In the genomic region with DNA sequence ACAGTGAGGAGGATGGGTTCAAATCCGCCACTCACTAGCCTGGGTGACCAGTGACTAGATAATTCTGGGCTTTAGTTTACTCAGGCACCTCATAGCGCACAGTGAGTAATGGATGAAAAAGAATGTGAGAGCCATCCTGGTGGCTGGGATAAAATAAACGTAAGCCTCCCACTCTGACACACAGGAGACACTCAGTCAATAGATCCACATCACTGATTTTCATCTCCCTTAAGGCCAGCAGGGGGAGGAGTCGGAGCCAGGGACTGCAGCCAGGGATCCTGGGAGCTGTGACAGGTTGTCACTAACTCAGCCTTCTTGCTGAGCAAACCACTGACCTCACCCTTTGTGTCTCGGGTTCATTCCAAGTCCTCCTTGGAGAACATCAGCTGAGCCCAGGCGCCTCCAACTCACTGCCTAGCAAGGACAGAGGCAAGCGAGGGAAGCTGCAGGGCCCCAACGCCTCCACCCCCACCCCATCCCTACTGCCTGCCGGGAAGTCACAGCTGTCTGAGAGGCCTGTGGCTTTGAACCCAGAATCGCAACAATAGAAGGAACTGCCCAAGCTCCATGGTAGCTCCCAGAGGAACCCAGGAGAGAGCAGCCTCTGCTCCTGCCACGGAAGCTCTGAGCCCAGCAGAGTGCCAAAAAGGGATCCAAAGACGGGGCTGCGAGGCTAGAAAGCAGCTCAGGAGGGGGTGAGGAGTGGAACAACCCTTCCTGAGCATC, we compare ENCODE assay signal across 8 cellular contexts. TPM values are rescaled to one million over a fixed set of nuclear protein-coding genes. Genes with fewer than 3 reads are reported as not detected.
DNase-seq lines count a peak whose midpoint lies in the region; ATAC-seq and TF ChIP-seq lines count a peak whose summit lies in the region.

No MANE protein-coding gene starts in this region.

- H3K4me2 ChIP-seq in neural cell (ENCODE audit: low read length): no peak overlapping the region

- H3K9me3 Mint-ChIP-seq in Caco-2 (ENCODE audit: unreplicated experiment): no peaks in the 10 kb centered on the region

- POLR2A ChIA-PET in Caco-2 (lab: Charles Lee): interaction anchor here (1.0 to 1.8 kb wide), 6 partner anchors 22 to 58 kb away, joined by 3 to 12 read pairs (median 7); partner anchors contain the start of genes RNU4-1 and RPLP0

- TF ChIP-seq CTCF in Caco-2 (IDR thresholded peaks at IDR 0.05; ENCODE audit: insufficient read depth in 1 of 2, low read depth in 1 of 2, low read length in 1 of 2, severe bottlenecking in 1 of 2, unreplicated experiment in 1 of 2) (peak; percentile 51 to 69), fibroblast of pulmonary artery (IDR thresholded peaks at IDR 0.05; ENCODE audit: low read length, missing control alignments) (peak; percentile 39), neural cell (IDR thresholded peaks at IDR 0.05; ENCODE audit: poor library complexity, severe bottlenecking) (peak; percentile 60)

- intact Hi-C loops in Caco-2 (cut with micrococcal nuclease; ENCODE audit: unreplicated experiment): no loop called here

- H3K4me1 Mint-ChIP-seq in Caco-2 (ENCODE audit: low read depth, unreplicated experiment): peaks cover 63% of the 10 kb centered on the region
- H3K4me1 Mint-ChIP-seq in T-helper 17 cell: peaks cover 60% of the 10 kb centered on the region

- BruUV-seq in Caco-2 (replicated peaks; lab: Mats Ljungman, UMichigan): no TSS peak

- peak; percentile 24 for TF ChIP-seq EP300 in neural cell (conservative IDR thresholded peaks at IDR 0.05; ENCODE audit: poor library complexity, severe bottlenecking)

- H3K36me3 ChIP-seq in Caco-2 (ENCODE audit: control insufficient read depth, insufficient read depth, low read length) (no peaks in the 10 kb centered on the region), neural cell (ENCODE audit: insufficient read depth, low read length) (no peaks in the 10 kb centered on the region)

- H3K36me3 Mint-ChIP-seq in Caco-2 (ENCODE audit: insufficient read depth, unreplicated experiment) (peaks cover 57% of the 10 kb centered on the region), T-helper 17 cell (ENCODE audit: low read depth) (no peaks in the 10 kb centered on the region)

- H3K27me3 ChIP-seq in Caco-2 (replicated peaks; ENCODE audit: control insufficient read depth, insufficient read depth, low read length) (no peaks in the 10 kb centered on the region), neural cell (ENCODE audit: insufficient read depth, low read depth, low read length) (no peaks in the 10 kb centered on the region)

- no peaks in the 10 kb centered on the region for H3K9me3 ChIP-seq in Caco-2
- no peaks in the 10 kb centered on the region for H3K9me3 ChIP-seq in T-helper 17 cell (ENCODE audit: control insufficient read depth, low read length, poor library complexity, severe bottlenecking)
- no peaks in the 10 kb centered on the region for H3K9me3 ChIP-seq in neural cell (ENCODE audit: low read length)

- H3K27ac Mint-ChIP-seq in Caco-2 (ENCODE audit: unreplicated experiment) (peak overlapping the region; percentile 71), T-helper 17 cell (peak overlapping the region; percentile 93)

- no peak for ATAC-seq in T-helper 17 cell
- ATAC-seq in HG02571 (IDR thresholded peaks at IDR 0.05; ENCODE audit: unreplicated experiment): no peak
- ATAC-seq in HG03457 (IDR thresholded peaks at IDR 0.05; ENCODE audit: unreplicated experiment): no peak

- H3K9me2 ChIP-seq in neural cell (ENCODE audit: insufficient read depth, low read length): no peaks in the 10 kb centered on the region

- H4K20me1 ChIP-seq in neural cell (ENCODE audit: insufficient read depth): no peaks in the 10 kb centered on the region

- peak overlapping the region; percentile 83 for H3K27ac ChIP-seq in neural cell (ENCODE audit: low read length)

- H3K4me3 ChIP-seq in Caco-2 (ENCODE audit: low read depth, low read length) (no peak overlapping the region), fibroblast of pulmonary artery (replicated peaks; ENCODE audit: low read depth, low read length) (peak overlapping the region; percentile 10), neural cell (ENCODE audit: low read length) (no peak overlapping the region)

- peaks cover 82% of the 10 kb centered on the region for H3K4me1 ChIP-seq in Caco-2

- H3K27me3 Mint-ChIP-seq in Caco-2 (ENCODE audit: insufficient read depth, unreplicated experiment) (no peaks in the 10 kb centered on the region), T-helper 17 cell (no peaks in the 10 kb centered on the region)

- no peak overlapping the region for H2AFZ ChIP-seq in neural cell (ENCODE audit: low read depth, low read length)

- no peaks in the 10 kb centered on the region for H3K79me2 ChIP-seq in neural cell (replicated peaks; ENCODE audit: insufficient read depth, low read length)

- CTCF ChIA-PET in Caco-2 (lab: Charles Lee): interaction anchor here (0.5 to 6.7 kb wide), 15 partner anchors 8 to 401 kb away, joined by 3 to 73 read pairs (median 4); partner anchors contain the start of genes PXN, RNU4-2, RPLP0 and SIRT4

- H3K4me3 Mint-ChIP-seq in Caco-2 (ENCODE audit: unreplicated experiment) (no peak overlapping the region), T-helper 17 cell (no peak overlapping the region)

- peak overlapping the region; percentile 60 for H3K9ac ChIP-seq in neural cell (ENCODE audit: low read length)

- peak; percentile 41 for TF ChIP-seq RAD21 in neural cell (conservative IDR thresholded peaks at IDR 0.05)

- H3F3A ChIP-seq in neural cell (ENCODE audit: insufficient read depth, low read length, poor library complexity, severe bottlenecking): no peaks in the 10 kb centered on the region

- DNase-seq in Caco-2: peak; percentile 82 to 83
- peak; percentile 73 for DNase-seq in HuH-7.5 (ENCODE audit: low spot score)
- DNase-seq in T-helper 17 cell: no peak
- peak; percentile 96 for DNase-seq in fibroblast of pulmonary artery (ENCODE audit: low read depth)
- no peak for DNase-seq in GM19238 (ENCODE audit: insufficient read length, low spot score)

TF ChIP-seq in neural cell, 6 proteins besides CTCF, POLR2A, EP300 and RAD21:
- TF ChIP-seq POLR2AphosphoS5 (IDR thresholded peaks at IDR 0.05) (peak; percentile 34), SMC3 (conservative IDR thresholded peaks at IDR 0.05; ENCODE audit: poor library complexity) (peak; percentile 50), EZH2 (IDR thresholded peaks at IDR 0.05; ENCODE audit: borderline replicate concordance, insufficient read depth, low read length, poor library complexity, severe bottlenecking) (no peak), TAF1 (IDR thresholded peaks at IDR 0.05; ENCODE audit: low read depth) (no peak), MXI1 (conservative IDR thresholded peaks at IDR 0.05; ENCODE audit: poor library complexity, severe bottlenecking) (no peak)
- TF ChIP-seq, protein P1, sequence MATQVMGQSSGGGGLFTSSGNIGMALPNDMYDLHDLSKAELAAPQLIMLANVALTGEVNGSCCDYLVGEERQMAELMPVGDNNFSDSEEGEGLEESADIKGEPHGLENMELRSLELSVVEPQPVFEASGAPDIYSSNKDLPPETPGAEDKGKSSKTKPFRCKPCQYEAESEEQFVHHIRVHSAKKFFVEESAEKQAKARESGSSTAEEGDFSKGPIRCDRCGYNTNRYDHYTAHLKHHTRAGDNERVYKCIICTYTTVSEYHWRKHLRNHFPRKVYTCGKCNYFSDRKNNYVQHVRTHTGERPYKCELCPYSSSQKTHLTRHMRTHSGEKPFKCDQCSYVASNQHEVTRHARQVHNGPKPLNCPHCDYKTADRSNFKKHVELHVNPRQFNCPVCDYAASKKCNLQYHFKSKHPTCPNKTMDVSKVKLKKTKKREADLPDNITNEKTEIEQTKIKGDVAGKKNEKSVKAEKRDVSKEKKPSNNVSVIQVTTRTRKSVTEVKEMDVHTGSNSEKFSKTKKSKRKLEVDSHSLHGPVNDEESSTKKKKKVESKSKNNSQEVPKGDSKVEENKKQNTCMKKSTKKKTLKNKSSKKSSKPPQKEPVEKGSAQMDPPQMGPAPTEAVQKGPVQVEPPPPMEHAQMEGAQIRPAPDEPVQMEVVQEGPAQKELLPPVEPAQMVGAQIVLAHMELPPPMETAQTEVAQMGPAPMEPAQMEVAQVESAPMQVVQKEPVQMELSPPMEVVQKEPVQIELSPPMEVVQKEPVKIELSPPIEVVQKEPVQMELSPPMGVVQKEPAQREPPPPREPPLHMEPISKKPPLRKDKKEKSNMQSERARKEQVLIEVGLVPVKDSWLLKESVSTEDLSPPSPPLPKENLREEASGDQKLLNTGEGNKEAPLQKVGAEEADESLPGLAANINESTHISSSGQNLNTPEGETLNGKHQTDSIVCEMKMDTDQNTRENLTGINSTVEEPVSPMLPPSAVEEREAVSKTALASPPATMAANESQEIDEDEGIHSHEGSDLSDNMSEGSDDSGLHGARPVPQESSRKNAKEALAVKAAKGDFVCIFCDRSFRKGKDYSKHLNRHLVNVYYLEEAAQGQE (IDR thresholded peaks at IDR 0.05; ENCODE audit: borderline replicate concordance): no peak

RNA-seq across cellular contexts. Expression of gene PXN, which starts 30.7 kb away (rescaled TPM):
- total RNA-seq in Caco-2 (2022) (150 and 162 TPM in 2 replicates), T-helper 17 cell (100 to 1,000 TPM; 155 to 190 TPM)
- polyA plus RNA-seq in neural cell: 5.9 and 6.3 TPM in 2 replicates
- polyA minus RNA-seq in neural cell: 4.6 and 7.4 TPM in 2 replicates

RNA-seq across cellular contexts. Expression of gene RPLP0, which starts 33.9 kb away (rescaled TPM):
- 2,379 and 2,383 TPM in 2 replicates for total RNA-seq in Caco-2 (2022)
- 1,000 to 10,000 TPM; 2,187 to 2,381 TPM for total RNA-seq in T-helper 17 cell
- polyA plus RNA-seq in neural cell: 1,914 and 2,229 TPM in 2 replicates
- 1,127 and 1,160 TPM in 2 replicates for polyA minus RNA-seq in neural cell

RNA-seq across cellular contexts. Expression of gene GCN1, which starts 40.3 kb away (rescaled TPM):
- total RNA-seq in Caco-2 (2022) (154 and 171 TPM in 2 replicates), T-helper 17 cell (100 to 1,000 TPM; 150 to 163 TPM)
- 21.5 and 27.4 TPM in 2 replicates for polyA plus RNA-seq in neural cell
- 53.1 and 99.2 TPM in 2 replicates for polyA minus RNA-seq in neural cell

RNA-seq across cellular contexts. Expression of gene RNU4-2, which starts 56.9 kb away (rescaled TPM):
- total RNA-seq in Caco-2 (2022): 3,944 and 3,946 TPM in 2 replicates
- total RNA-seq in T-helper 17 cell: over 10,000 TPM; 12,026 to 15,039 TPM
- polyA plus RNA-seq in neural cell: under 0.01 TPM in 1 of 2 replicates, not detected in the other
- polyA minus RNA-seq in neural cell: under 0.01 TPM in 2 replicates

RNA-seq across cellular contexts. Expression of gene RNU4-1, which starts 58.2 kb away (rescaled TPM):
- total RNA-seq in Caco-2 (2022) (3,380 and 3,645 TPM in 2 replicates), T-helper 17 cell (1,000 to 10,000 TPM; 2,168 to 2,286 TPM)
- under 0.01 TPM in 1 of 2 replicates, not detected in the other for polyA plus RNA-seq in neural cell
- under 0.01 TPM in 2 replicates for polyA minus RNA-seq in neural cell

Comparison
In these comparisons a context has a peak if more than half of its experiments do, and no peak if none do; other contexts are left out.
1. DNase-seq: peak in Caco-2 (2 of 2), HuH-7.5 (single experiment) and fibroblast of pulmonary artery (single experiment); none in T-helper 17 cell (0 of 3) and GM19238 (single experiment).
2. Peak in every context shown above with its lines, with median percentiles within 50 percentile points of each other: CTCF ChIP-seq.